In the genomic region with DNA sequence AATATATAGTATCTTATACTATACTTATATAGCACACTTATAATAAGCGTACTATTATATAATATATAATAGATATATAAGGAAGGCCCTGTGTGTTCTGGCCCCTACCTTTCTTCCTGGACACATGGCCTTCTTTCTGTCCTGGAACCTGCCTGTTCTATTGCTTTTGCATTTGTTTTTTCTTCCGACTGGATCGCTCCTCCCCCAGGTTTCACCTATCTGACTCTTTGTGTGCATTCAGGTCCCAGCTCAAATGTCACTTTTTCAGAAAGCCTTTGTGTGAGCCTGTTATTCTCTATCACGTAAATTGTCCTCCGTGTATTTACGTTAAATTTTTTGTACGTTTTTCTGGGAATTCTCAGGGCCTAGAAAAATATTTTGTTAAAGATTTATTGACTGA, we compare ENCODE assay signal across 8 cellular contexts. TPM values are rescaled to one million over a fixed set of nuclear protein-coding genes. Genes with fewer than 3 reads are reported as not detected.
DNase-seq lines count a peak whose midpoint lies in the region; ATAC-seq and TF ChIP-seq lines count a peak whose summit lies in the region.

No MANE protein-coding gene starts in this region.

- H3K4me1 Mint-ChIP-seq in activated T-cell treated with anti-CD3 and anti-CD28 coated beads, Interleukin-2, amount 50 U/mL, for 4 hours (ENCODE audit: low read depth) = peaks cover 17% of the 10 kb centered on the region
- peaks cover 12% of the 10 kb centered on the region for H3K4me1 Mint-ChIP-seq in activated T-helper 1 cell treated with anti-CD3 and anti-CD28 coated beads, Interleukin-12 subunit alpha, Interleukin-12 subunit beta, Interleukin-2, Interleukin-4 antibody, amounts not matched to agents 30 ng/mL and 10 ng/mL and 1 ng/mL, durations not matched to agents 14 hours and 24 hours and 36 hours (ENCODE audit: low read depth)

- no peaks in the 10 kb centered on the region for H3K27me3 Mint-ChIP-seq in activated T-cell treated with anti-CD3 and anti-CD28 coated beads, Interleukin-2, amount 50 U/mL, for 4 hours (ENCODE audit: low read depth)
- H3K27me3 Mint-ChIP-seq in activated T-helper 1 cell treated with anti-CD3 and anti-CD28 coated beads, Interleukin-12 subunit alpha, Interleukin-12 subunit beta, Interleukin-2, Interleukin-4 antibody, amounts not matched to agents 30 ng/mL and 10 ng/mL and 1 ng/mL, durations not matched to agents 14 hours and 24 hours and 36 hours (ENCODE audit: insufficient read depth) = no peaks in the 10 kb centered on the region

- peak overlapping the region; percentile 79 for H3K4me3 ChIP-seq in kidney epithelial cell (ENCODE audit: low read depth, low read length)
- peak overlapping the region; percentile 86 to 90 for H3K4me3 ChIP-seq in tibial artery

- no peak for DNase-seq in activated T-cell treated with anti-CD3 and anti-CD28 coated beads, Interleukin-2, amount 50 U/mL, for 4 hours
- DNase-seq in activated T-cell treated with anti-CD3 and anti-CD28 coated beads, Interleukin-2, amount 50 U/mL, for 48 hours = no peak
- no peak for DNase-seq in activated T-helper 1 cell treated with anti-CD3 and anti-CD28 coated beads, Interleukin-12 subunit alpha, Interleukin-12 subunit beta, Interleukin-2, Interleukin-4 antibody, amounts not matched to agents 30 ng/mL and 10 ng/mL and 1 ng/mL, durations not matched to agents 14 hours and 24 hours and 36 hours (ENCODE audit: low spot score)
- DNase-seq in kidney epithelial cell (ENCODE audit: low read depth) = no peak
- DNase-seq in tibial artery = no peak
- DNase-seq in putamen (ENCODE audit: low spot score) = no peak

- H3K36me3 ChIP-seq in kidney epithelial cell (ENCODE audit: control insufficient read depth, insufficient read depth, low read length) (no peaks in the 10 kb centered on the region), tibial artery (no peaks in the 10 kb centered on the region)

- peaks cover 0 to 4% (median 2%) of the 10 kb centered on the region in 4 donors for H3K4me1 ChIP-seq in tibial artery

- peak overlapping the region; percentile 97 to 99 for H3K27ac ChIP-seq in tibial artery

- TF ChIP-seq CTCF in kidney epithelial cell (IDR thresholded peaks at IDR 0.05; ENCODE audit: insufficient read depth, low read length, poor library complexity, severe bottlenecking) = no peak
- TF ChIP-seq CTCF in tibial artery (IDR thresholded peaks at IDR 0.05) = no peak

- H3K27me3 ChIP-seq in kidney epithelial cell (ENCODE audit: control insufficient read depth, insufficient read depth, low read length) = no peaks in the 10 kb centered on the region
- H3K27me3 ChIP-seq in tibial artery = no peaks in the 10 kb centered on the region

- H3K36me3 Mint-ChIP-seq in activated T-cell treated with anti-CD3 and anti-CD28 coated beads, Interleukin-2, amount 50 U/mL, for 4 hours (ENCODE audit: insufficient read depth) = no peaks in the 10 kb centered on the region
- peaks cover 11% of the 10 kb centered on the region for H3K36me3 Mint-ChIP-seq in activated T-helper 1 cell treated with anti-CD3 and anti-CD28 coated beads, Interleukin-12 subunit alpha, Interleukin-12 subunit beta, Interleukin-2, Interleukin-4 antibody, amounts not matched to agents 30 ng/mL and 10 ng/mL and 1 ng/mL, durations not matched to agents 14 hours and 24 hours and 36 hours (ENCODE audit: low read depth)

- H3K9me3 Mint-ChIP-seq in activated T-cell treated with anti-CD3 and anti-CD28 coated beads, Interleukin-2, amount 50 U/mL, for 4 hours = no peaks in the 10 kb centered on the region
- no peaks in the 10 kb centered on the region for H3K9me3 Mint-ChIP-seq in activated T-helper 1 cell treated with anti-CD3 and anti-CD28 coated beads, Interleukin-12 subunit alpha, Interleukin-12 subunit beta, Interleukin-2, Interleukin-4 antibody, amounts not matched to agents 30 ng/mL and 10 ng/mL and 1 ng/mL, durations not matched to agents 14 hours and 24 hours and 36 hours

- no peaks in the 10 kb centered on the region for H3K9me3 ChIP-seq in tibial artery

- H3K4me3 Mint-ChIP-seq in activated T-cell treated with anti-CD3 and anti-CD28 coated beads, Interleukin-2, amount 50 U/mL, for 4 hours = peak overlapping the region; percentile 86
- H3K4me3 Mint-ChIP-seq in activated T-helper 1 cell treated with anti-CD3 and anti-CD28 coated beads, Interleukin-12 subunit alpha, Interleukin-12 subunit beta, Interleukin-2, Interleukin-4 antibody, amounts not matched to agents 30 ng/mL and 10 ng/mL and 1 ng/mL, durations not matched to agents 14 hours and 24 hours and 36 hours = peak overlapping the region; percentile 86

- intact Hi-C loops in activated T-helper 1 cell treated with anti-CD3 and anti-CD28 coated beads, Interleukin-12 subunit alpha, Interleukin-12 subunit beta, Interleukin-2, Interleukin-4 antibody, amounts not matched to agents 30 ng/mL and 10 ng/mL and 1 ng/mL, durations not matched to agents 14 hours and 24 hours and 36 hours (cut with micrococcal nuclease) = loop anchor here (5.0 kb wide), 1 partner anchor 509 kb away; a partner anchor contains a TSS
- intact Hi-C loops in tibial artery (cut with DNase I; ENCODE audit: low total_unique reads) = loop anchor here (5.0 kb wide), 1 partner anchor 139 kb away; a partner anchor contains a TSS

- peak overlapping the region; percentile 82 for H3K27ac Mint-ChIP-seq in activated T-helper 1 cell treated with anti-CD3 and anti-CD28 coated beads, Interleukin-12 subunit alpha, Interleukin-12 subunit beta, Interleukin-2, Interleukin-4 antibody, amounts not matched to agents 30 ng/mL and 10 ng/mL and 1 ng/mL, durations not matched to agents 14 hours and 24 hours and 36 hours

- ATAC-seq in activated T-cell treated with anti-CD3 and anti-CD28 coated beads, Interleukin-2, amount 50 U/mL, for 4 hours = no peak
- ATAC-seq in HG03342 (IDR thresholded peaks at IDR 0.05; ENCODE audit: unreplicated experiment) (no peak), HG02970 (IDR thresholded peaks at IDR 0.05; ENCODE audit: low FRiP score, unreplicated experiment) (no peak)

RNA-seq across cellular contexts. Expression of a gene that starts 2.9 kb away (rescaled TPM):
- 10 to 100 TPM; 53.9 to 67.6 (median 59.9) TPM for total RNA-seq in activated T-cell treated with anti-CD3 and anti-CD28 coated beads, Interleukin-2, amount 50 U/mL, for 4 hours
- total RNA-seq in activated T-helper 1 cell treated with anti-CD3 and anti-CD28 coated beads, Interleukin-12 subunit alpha, Interleukin-12 subunit beta, Interleukin-2, Interleukin-4 antibody, amounts not matched to agents 30 ng/mL and 10 ng/mL and 1 ng/mL, durations not matched to agents 14 hours and 24 hours and 36 hours = 108 and 111 TPM in 2 replicates
- total RNA-seq in kidney epithelial cell = 393 and 426 TPM in 2 replicates
